In genomic region chr20:62181808-62182207, GRCh38 we compare ENCODE assay signal across 9 cellular contexts. TPM values are rescaled to one million over a fixed set of nuclear protein-coding genes. Genes with fewer than 3 reads are reported as not detected.
DNase-seq lines count a peak whose midpoint lies in the region; ATAC-seq, FAIRE-seq and TF ChIP-seq lines count a peak whose summit lies in the region.
"Had no signal": no experiment of that assay in that cellular context is flagged by ENCODE, and none has a peak within 500 bp of the region (broad histone marks: within the 10 kb centered on the region; RNA-seq: fewer than 3 reads in every experiment).

No MANE protein-coding gene starts in this region.

- TF ChIP-seq CTCF in Panc1 (IDR thresholded peaks at IDR 0.05) (no peak), esophagus muscularis mucosa (IDR thresholded peaks at IDR 0.05) (no peak), sigmoid colon (IDR thresholded peaks at IDR 0.05) (no peak)

- CTCF ChIA-PET in Panc1 (lab: Charles Lee) (no interaction called here), HEK293T (lab: Yijun Ruan, JAX) (no interaction called here)

- intact Hi-C loops in Panc1 (cut with micrococcal nuclease; ENCODE audit: unreplicated experiment) = no loop called here
- intact Hi-C loops in esophagus muscularis mucosa (cut with DNase I) = no loop called here
- intact Hi-C loops in sigmoid colon (cut with DNase I) = loop anchor here (1.0 to 5.0 kb wide), 3 partner anchors 39 to 115 kb away; partner anchors contain the start of genes LSM14B, PSMA7, SS18L1 and TAF4

- POLR2A ChIA-PET in Panc1 (lab: Charles Lee) = interaction anchor here (0.6 kb wide), 2 partner anchors 10 to 176 kb away, joined by 3 to 13 read pairs; no protein-coding TSS in a partner anchor
- POLR2A ChIA-PET in HEK293T (lab: Yijun Ruan, JAX) = interaction anchor here (2.2 kb wide), 1 partner anchor 171 kb away, joined by 5 read pairs; no protein-coding TSS in a partner anchor

- FAIRE-seq in GM12892 (lab: Jason Lieb, UNC) = no peak

- peaks cover 10% of the 10 kb centered on the region for H3K4me1 ChIP-seq in HAP-1
- H3K4me1 ChIP-seq in Panc1 (ENCODE audit: control insufficient read depth, insufficient read depth, low read length) = peaks cover 7% of the 10 kb centered on the region; the same call in 1 of the 2 replicates
- peaks cover 18 to 37% (median 28%) of the 10 kb centered on the region in 4 donors for H3K4me1 ChIP-seq in esophagus muscularis mucosa
- H3K4me1 ChIP-seq in sigmoid colon = peaks cover 0 to 25% (median 19%) of the 10 kb centered on the region in 4 donors

- TF ChIP-seq POLR2A in esophagus muscularis mucosa (IDR thresholded peaks at IDR 0.05; ENCODE audit: low read depth) (no peak), sigmoid colon (IDR thresholded peaks at IDR 0.05) (no peak), GM12892 (IDR thresholded peaks at IDR 0.05; ENCODE audit: low read depth, low read length) (no peak)

- H3K27ac ChIP-seq in Panc1 (ENCODE audit: low read length) (peak overlapping the region; percentile 95), esophagus muscularis mucosa (replicated peaks in 1 of 4) (peak overlapping the region; percentile 91 to 98 (median 96)), sigmoid colon (peak overlapping the region; percentile 91 to 96 (median 94))

- H3K27me3 ChIP-seq in HAP-1 (ENCODE audit: low read depth) (no peaks in the 10 kb centered on the region), Panc1 (ENCODE audit: control insufficient read depth, insufficient read depth, low read length) (no peaks in the 10 kb centered on the region), esophagus muscularis mucosa (no peaks in the 10 kb centered on the region), sigmoid colon (no peaks in the 10 kb centered on the region)

- in situ Hi-C loops in HAP-1 (cut with MboI; ENCODE audit: low sequenced_read_pairs) (no loop called here), Panc1 (cut with HindIII; ENCODE audit: low pct_unique_long_range_greater_than_20kb, low sequenced_read_pairs) (no loop called here)

- 88% methylated on average over 2 of the region's 2 CpGs for WGBS in esophagus muscularis mucosa
- 90 to 93% methylated on average over 2 of the region's 2 CpGs for WGBS in sigmoid colon, 2 donors

- H3K36me3 ChIP-seq in HAP-1 (replicated peaks) = peaks cover 16% of the 10 kb centered on the region
- peaks cover 14% of the 10 kb centered on the region for H3K36me3 ChIP-seq in Panc1 (ENCODE audit: control insufficient read depth, insufficient read depth, low read length)
- H3K36me3 ChIP-seq in esophagus muscularis mucosa = peaks cover 0 to 24% (median 18%) of the 10 kb centered on the region in 4 donors
- H3K36me3 ChIP-seq in sigmoid colon = peaks cover 0 to 20% (median 3%) of the 10 kb centered on the region in 4 donors

- ATAC-seq in Panc1 = no peak

- H3K9me3 ChIP-seq in HAP-1 = no peaks in the 10 kb centered on the region
- no peaks in the 10 kb centered on the region for H3K9me3 ChIP-seq in Panc1 (ENCODE audit: control insufficient read depth, insufficient read depth, low read depth, low read length)
- no peaks in the 10 kb centered on the region for H3K9me3 ChIP-seq in esophagus muscularis mucosa
- no peaks in the 10 kb centered on the region for H3K9me3 ChIP-seq in sigmoid colon

- no peak for TF ChIP-seq EP300 in esophagus muscularis mucosa (IDR thresholded peaks at IDR 0.05)
- TF ChIP-seq EP300 in sigmoid colon (IDR thresholded peaks at IDR 0.05) = no peak

- DNase-seq in HAP-1 (ENCODE audit: low spot score in 2 of 2) (peak in 1 of 2 experiments; percentile 41), Panc1 (ENCODE audit: low read depth, low spot score) (no peak), esophagus muscularis mucosa (ENCODE audit: extremely low spot score) (no peak), sigmoid colon (no peak), GM12892 (ENCODE audit: insufficient read length) (no peak), HEK293T (ENCODE audit: extremely low spot score) (no peak), NCI-H1436 treated with DMSO at 0.1 percent for 48 hours (lab: John Stamatoyannopoulos, UW) (no peak)
- DNase-seq: aorta, NCI-H1694 treated with DMSO at 0.1 percent for 48 hours had no signal

- H3K4me3 ChIP-seq in HAP-1 (peak overlapping the region; percentile 88), Panc1 (ENCODE audit: low read depth in 2 of 2, low read length in 2 of 2) (peak overlapping the region; percentile 89 to 98), esophagus muscularis mucosa (peak overlapping the region in 3 of 4 donors; percentile 88 to 96 (median 89)), sigmoid colon (peak overlapping the region in 3 of 4 donors; percentile 61 to 92 (median 81))

- BruUV-seq in Panc1 (replicated peaks; lab: Mats Ljungman, UMichigan) = TSS peak; percentile 96

TF ChIP-seq in HEK293T, 16 proteins besides CTCF, POLR2A, EP300 and RAD21:
- TF ChIP-seq ZNF384 (IDR thresholded peaks at IDR 0.05) (no peak), TARDBP (IDR thresholded peaks at IDR 0.05) (no peak)

RNA-seq across cellular contexts. Expression of gene MTG2, which starts 1.0 kb away (rescaled TPM):
- total RNA-seq in Panc1 (2021; ENCODE audit: unreplicated experiment) = 56.8 TPM
- polyA plus RNA-seq in Panc1 (2012; ENCODE audit: insufficient read length) = 52.9 TPM
- 10 to 100 TPM; 21.6 to 26.5 (median 26.0) TPM for total RNA-seq in esophagus muscularis mucosa
- total RNA-seq in sigmoid colon = 10 to 100 TPM; 13.3 to 28.1 (median 21.2) TPM
- polyA plus RNA-seq in sigmoid colon = 10 to 100 TPM; 21.0 to 32.3 (median 24.7) TPM
- polyA plus RNA-seq in GM12892 (2012; ENCODE audit: missing spikeins) = 18.0 TPM

RNA-seq across cellular contexts. Expression of gene SS18L1, which starts 38.2 kb away (rescaled TPM):
- 21.6 TPM for total RNA-seq in Panc1 (2021; ENCODE audit: unreplicated experiment)
- 23.7 TPM for polyA plus RNA-seq in Panc1 (2012; ENCODE audit: insufficient read length)
- 10 to 100 TPM in 2 of 4 donors, 1 to 10 TPM in 2; 9.1 to 13.3 (median 10.8) TPM for total RNA-seq in esophagus muscularis mucosa
- total RNA-seq in sigmoid colon = 10 to 100 TPM in 3 of 4 donors, 1 to 10 TPM in 1; 7.2 to 11.7 (median 11.1) TPM
- 1 to 10 TPM; 4.9 to 9.5 (median 5.4) TPM for polyA plus RNA-seq in sigmoid colon
- 8.2 TPM for polyA plus RNA-seq in GM12892 (2012; ENCODE audit: missing spikeins)

RNA-seq across cellular contexts. Expression of gene HRH3, which starts 38.3 kb away (rescaled TPM):
- total RNA-seq in Panc1 (2021; ENCODE audit: unreplicated experiment) (0.10 TPM), esophagus muscularis mucosa (not detected), sigmoid colon (not detected)
- 0.16 TPM for polyA plus RNA-seq in Panc1 (2012; ENCODE audit: insufficient read length)
- polyA plus RNA-seq in sigmoid colon = not detected
- not detected for polyA plus RNA-seq in GM12892 (2012; ENCODE audit: missing spikeins)
- total RNA-seq: aorta had no signal
- polyA plus RNA-seq: aorta had no signal

RNA-seq across cellular contexts. Expression of gene PSMA7, which starts 38.6 kb away (rescaled TPM):
- total RNA-seq in Panc1 (2021; ENCODE audit: unreplicated experiment) = 402 TPM
- 469 TPM for polyA plus RNA-seq in Panc1 (2012; ENCODE audit: insufficient read length)
- 100 to 1,000 TPM; 261 to 349 (median 304) TPM for total RNA-seq in esophagus muscularis mucosa
- total RNA-seq in sigmoid colon = 100 to 1,000 TPM; 192 to 388 (median 313) TPM
- 100 to 1,000 TPM; 224 to 340 (median 244) TPM for polyA plus RNA-seq in sigmoid colon
- 261 TPM for polyA plus RNA-seq in GM12892 (2012; ENCODE audit: missing spikeins)

RNA-seq across cellular contexts. Expression of gene OSBPL2, which starts 56.5 kb away (rescaled TPM):
- total RNA-seq in Panc1 (2021; ENCODE audit: unreplicated experiment) = 41.4 TPM
- 31.1 TPM for polyA plus RNA-seq in Panc1 (2012; ENCODE audit: insufficient read length)
- 10 to 100 TPM; 34.5 to 52.7 (median 44.2) TPM for total RNA-seq in esophagus muscularis mucosa
- total RNA-seq in sigmoid colon = 10 to 100 TPM; 31.6 to 36.8 (median 32.6) TPM
- 10 to 100 TPM; 27.0 to 36.3 (median 28.0) TPM for polyA plus RNA-seq in sigmoid colon
- polyA plus RNA-seq in GM12892 (2012; ENCODE audit: missing spikeins) = 15.3 TPM
